ENCODE assay signal across 9 cellular contexts in genomic region chr3:46932455-46933225, GRCh38. TPM values are rescaled to one million over a fixed set of nuclear protein-coding genes. Genes with fewer than 3 reads are reported as not detected.
DNase-seq lines count a peak whose midpoint lies in the region; ATAC-seq and TF ChIP-seq lines count a peak whose summit lies in the region.
"Had no signal": no experiment of that assay in that cellular context is flagged by ENCODE, and none has a peak within 500 bp of the region (broad histone marks: within the 10 kb centered on the region; RNA-seq: fewer than 3 reads in every experiment).

No MANE protein-coding gene starts in this region.

- TF ChIP-seq POLR2A in body of pancreas (IDR thresholded peaks at IDR 0.05) (no peak), suprapubic skin (IDR thresholded peaks at IDR 0.05) (no peak)

- DNase-seq in activated CD4-positive, alpha-beta T cell treated with anti-CD3 and anti-CD28 coated beads, Interleukin-2, amount 10 ng/mL, durations not matched to agents 24 days and 14 days: no peak
- DNase-seq in activated CD4-positive, alpha-beta T cell treated with anti-CD3 and anti-CD28 coated beads for 48 hours: no peak
- DNase-seq in body of pancreas (peak in 1 of 4 donors; percentile 23), memory B cell (ENCODE audit: low spot score in 2 of 2) (no peak), suprapubic skin (ENCODE audit: low spot score in 2 of 2) (no peak), hepatic stellate cell (ENCODE audit: low spot score) (no peak), GM19238 (ENCODE audit: insufficient read length, low spot score) (no peak), DMS79 treated with DMSO at 0.1 percent for 48 hours (lab: John Stamatoyannopoulos, UW) (no peak)

- H3K9me3 Mint-ChIP-seq in activated CD4-positive, alpha-beta T cell treated with anti-CD3 and anti-CD28 coated beads, Interleukin-2, amount 10 ng/mL, durations not matched to agents 24 days and 14 days: peaks cover 6% of the 10 kb centered on the region
- peaks cover 7% of the 10 kb centered on the region for H3K9me3 Mint-ChIP-seq in memory B cell

- no peak for TF ChIP-seq EP300 in suprapubic skin (IDR thresholded peaks at IDR 0.05)

- intact Hi-C loops in activated CD4-positive, alpha-beta T cell treated with anti-CD3 and anti-CD28 coated beads, Interleukin-2, amount 10 ng/mL, durations not matched to agents 24 days and 14 days (cut with micrococcal nuclease): loop anchor here (5.0 kb wide), 1 partner anchor 40 kb away; no protein-coding TSS in a partner anchor
- intact Hi-C loops in body of pancreas (cut with DNase I): no loop called here

- no peaks in the 10 kb centered on the region for H3K27me3 Mint-ChIP-seq in activated CD4-positive, alpha-beta T cell treated with anti-CD3 and anti-CD28 coated beads, Interleukin-2, amount 10 ng/mL, durations not matched to agents 24 days and 14 days
- no peaks in the 10 kb centered on the region for H3K27me3 Mint-ChIP-seq in memory B cell

- ATAC-seq in body of pancreas (no peak), memory B cell (ENCODE audit: low read depth) (no peak)

- no peak overlapping the region for H3K4me3 Mint-ChIP-seq in activated CD4-positive, alpha-beta T cell treated with anti-CD3 and anti-CD28 coated beads, Interleukin-2, amount 10 ng/mL, durations not matched to agents 24 days and 14 days
- H3K4me3 Mint-ChIP-seq in memory B cell: peak overlapping the region; percentile 8

- no peak overlapping the region for H3K4me3 ChIP-seq in body of pancreas
- H3K4me3 ChIP-seq in suprapubic skin: no peak overlapping the region

- H3K9me3 ChIP-seq in body of pancreas (no peaks in the 10 kb centered on the region), suprapubic skin (no peaks in the 10 kb centered on the region)

- H3K27ac ChIP-seq in body of pancreas: peak overlapping the region; percentile 70 to 93 (median 86)
- H3K27ac ChIP-seq in suprapubic skin: peak overlapping the region; percentile 57

- peaks cover 44% of the 10 kb centered on the region for H3K36me3 Mint-ChIP-seq in activated CD4-positive, alpha-beta T cell treated with anti-CD3 and anti-CD28 coated beads, Interleukin-2, amount 10 ng/mL, durations not matched to agents 24 days and 14 days (ENCODE audit: low read depth)
- peaks cover 13% of the 10 kb centered on the region for H3K36me3 Mint-ChIP-seq in memory B cell

- peak overlapping the region; percentile 86 for H3K27ac Mint-ChIP-seq in activated CD4-positive, alpha-beta T cell treated with anti-CD3 and anti-CD28 coated beads, Interleukin-2, amount 10 ng/mL, durations not matched to agents 24 days and 14 days
- H3K27ac Mint-ChIP-seq in memory B cell: peak overlapping the region; percentile 94

- H3K27me3 ChIP-seq in body of pancreas: no peaks in the 10 kb centered on the region
- H3K27me3 ChIP-seq in suprapubic skin: no peaks in the 10 kb centered on the region

- no peak for TF ChIP-seq CTCF in body of pancreas (IDR thresholded peaks at IDR 0.05)
- no peak for TF ChIP-seq CTCF in suprapubic skin (IDR thresholded peaks at IDR 0.05)

- peaks cover 51% of the 10 kb centered on the region for H3K4me1 Mint-ChIP-seq in activated CD4-positive, alpha-beta T cell treated with anti-CD3 and anti-CD28 coated beads, Interleukin-2, amount 10 ng/mL, durations not matched to agents 24 days and 14 days
- H3K4me1 Mint-ChIP-seq in memory B cell: peaks cover 60% of the 10 kb centered on the region

- WGBS in body of pancreas, 2 donors: 58 to 73% methylated on average over 5 to 7 of the region's 7 CpGs
- WGBS in suprapubic skin: 56% methylated on average over 5 of the region's 7 CpGs

- H3K36me3 ChIP-seq in body of pancreas (replicated peaks in 1 of 2; ENCODE audit: insufficient read depth in 1 of 2, low read depth in 2 of 2) (no peaks in the 10 kb centered on the region), suprapubic skin (peaks cover 6% of the 10 kb centered on the region)

- peaks cover 94% of the 10 kb centered on the region for H3K4me1 ChIP-seq in body of pancreas
- H3K4me1 ChIP-seq in suprapubic skin: peaks cover 86% of the 10 kb centered on the region

RNA-seq across cellular contexts. Expression of gene CCDC12, which starts 43.9 kb away (rescaled TPM):
- 55.3 and 66.2 TPM in 2 replicates for total RNA-seq in activated CD4-positive, alpha-beta T cell treated with anti-CD3 and anti-CD28 coated beads, Interleukin-2, amount 10 ng/mL, durations not matched to agents 24 days and 14 days
- total RNA-seq in body of pancreas (10 to 100 TPM; 25.4 to 67.2 TPM), suprapubic skin (10 to 100 TPM; 56.1 to 86.8 (median 81.6) TPM)

RNA-seq across cellular contexts. Expression of gene NBEAL2, which starts 46.8 kb away (rescaled TPM):
- total RNA-seq in activated CD4-positive, alpha-beta T cell treated with anti-CD3 and anti-CD28 coated beads, Interleukin-2, amount 10 ng/mL, durations not matched to agents 24 days and 14 days: 115 and 119 TPM in 2 replicates
- total RNA-seq in body of pancreas (100 to 1,000 TPM in 1 of 2 donors, 10 to 100 TPM in 1; 98.8 to 151 TPM), suprapubic skin (100 to 1,000 TPM; 317 to 865 (median 347) TPM)

RNA-seq across cellular contexts. Expression of gene PTH1R, which starts 55.1 kb away (rescaled TPM):
- total RNA-seq in activated CD4-positive, alpha-beta T cell treated with anti-CD3 and anti-CD28 coated beads, Interleukin-2, amount 10 ng/mL, durations not matched to agents 24 days and 14 days: not detected in 2 replicates
- total RNA-seq in body of pancreas (1 to 10 TPM; 1.8 to 8.2 TPM), suprapubic skin (1 to 10 TPM; 1.1 to 4.2 (median 3.0) TPM)
- total RNA-seq: activated CD8-positive, alpha-beta memory T cell treated with anti-CD3 and anti-CD28 coated beads for 36 hours had no signal
